In genomic region chr17:48107137-48108055, GRCh38 we compare ENCODE assay signal across 1 cellular context.
TF ChIP-seq lines count a peak whose summit lies in the region.

TSS of gene SNX11 (plus strand) at chr17:48107766. CDS start at chr17:48112044, 4,278 bp downstream.

TF ChIP-seq in HepG2, 621 proteins besides CTCF, POLR2A, EP300 and RAD21 (continued from another document and continues in another):
- TF ChIP-seq MED1 (CRISPR knock-in tag; IDR thresholded peaks at IDR 0.05) = peak; percentile 64
- peak; percentile 64 for TF ChIP-seq KLF9 (CRISPR knock-in tag; IDR thresholded peaks at IDR 0.05; ENCODE audit: low read depth)
- peak; percentile 37; the same call in 1 of the 2 replicates for TF ChIP-seq ZC3H13 (CRISPR knock-in tag; IDR thresholded peaks at IDR 0.05)
- TF ChIP-seq SRSF1 (optimal IDR thresholded peaks at IDR 0.05; ENCODE audit: low read depth, low read length) = peak; percentile 58
- no peak for TF ChIP-seq ZNF205 (CRISPR knock-in tag; IDR thresholded peaks at IDR 0.05)
- TF ChIP-seq PHF21A (CRISPR knock-in tag; IDR thresholded peaks at IDR 0.05) = peak; percentile 99
- TF ChIP-seq ZBTB10 (CRISPR knock-in tag; IDR thresholded peaks at IDR 0.05; ENCODE audit: borderline replicate concordance) = peak; percentile 10; the same call in 1 of the 2 replicates
- TF ChIP-seq ZNF160 (CRISPR knock-in tag; IDR thresholded peaks at IDR 0.05) = peak; percentile 61; the same call in 1 of the 2 replicates
- TF ChIP-seq TARDBP (CRISPR knock-in tag; IDR thresholded peaks at IDR 0.05) = peak; percentile 58; the same call in 1 of the 2 replicates
- TF ChIP-seq POGK (CRISPR knock-in tag; conservative IDR thresholded peaks at IDR 0.05) = peak; percentile 71
- peak; percentile 95 for TF ChIP-seq ZFP36L1 (CRISPR knock-in tag; IDR thresholded peaks at IDR 0.05)
- peak; percentile 73; the same call in 1 of the 2 replicates for TF ChIP-seq ARNTL (CRISPR knock-in tag; IDR thresholded peaks at IDR 0.05)
- peak; percentile 15; the same call in 1 of the 2 replicates for TF ChIP-seq ZNF580 (CRISPR knock-in tag; IDR thresholded peaks at IDR 0.05; ENCODE audit: borderline replicate concordance, low read depth)
- TF ChIP-seq ZBTB40 (IDR thresholded peaks at IDR 0.05) = no peak
- TF ChIP-seq ZBTB40 (CRISPR knock-in tag; IDR thresholded peaks at IDR 0.05) = peak; percentile 74; the same call in 1 of the 2 replicates
- TF ChIP-seq ZNF549 (CRISPR knock-in tag; IDR thresholded peaks at IDR 0.05) = 0 out of 2 replicates have a peak, but pooled peaks have one; percentile 73
- TF ChIP-seq SAP130 (CRISPR knock-in tag; IDR thresholded peaks at IDR 0.05; ENCODE audit: low read depth) = peak; percentile 97
- peak; percentile 85 for TF ChIP-seq TAF15 (IDR thresholded peaks at IDR 0.05; ENCODE audit: low read depth, low read length, poor library complexity, severe bottlenecking)
- TF ChIP-seq ZIK1 (CRISPR knock-in tag; IDR thresholded peaks at IDR 0.05; ENCODE audit: borderline replicate concordance, low read depth) = no peak
- no peak for TF ChIP-seq DDIT3 (CRISPR knock-in tag; IDR thresholded peaks at IDR 0.05)
- 0 out of 2 replicates have a peak, but pooled peaks have one; percentile 13 for TF ChIP-seq CREB3 (CRISPR knock-in tag; IDR thresholded peaks at IDR 0.05)
- TF ChIP-seq TOPORS (CRISPR knock-in tag; IDR thresholded peaks at IDR 0.05) = peak; percentile 55; the same call in 1 of the 2 replicates
- 0 out of 2 replicates have a peak, but pooled peaks have one; percentile 45 for TF ChIP-seq MXD3 (CRISPR knock-in tag; IDR thresholded peaks at IDR 0.05)
- TF ChIP-seq MYNN (CRISPR knock-in tag; IDR thresholded peaks at IDR 0.05; ENCODE audit: low read depth) = 0 out of 2 replicates have a peak, but pooled peaks have one; percentile 35
- TF ChIP-seq NONO (IDR thresholded peaks at IDR 0.05) = no peak
- TF ChIP-seq NONO (CRISPR knock-in tag; conservative IDR thresholded peaks at IDR 0.05) = peak; percentile 79
- TF ChIP-seq SSRP1 (CRISPR knock-in tag; IDR thresholded peaks at IDR 0.05) = peak; percentile 47; the same call in 1 of the 2 replicates
- peak; percentile 58; the same call in 1 of the 2 replicates for TF ChIP-seq IKZF5 (CRISPR knock-in tag; IDR thresholded peaks at IDR 0.05)
- TF ChIP-seq CAMTA2 (CRISPR knock-in tag; IDR thresholded peaks at IDR 0.05; ENCODE audit: borderline replicate concordance) = 0 out of 2 replicates have a peak, but pooled peaks have one; percentile 81
- no peak for TF ChIP-seq PCBP2 (optimal IDR thresholded peaks at IDR 0.05; ENCODE audit: low read depth, low read length, poor library complexity, severe bottlenecking)
- peak; percentile 77 for TF ChIP-seq MED8 (CRISPR knock-in tag; IDR thresholded peaks at IDR 0.05; ENCODE audit: insufficient replicate concordance)
- TF ChIP-seq ZNF18 (CRISPR knock-in tag; IDR thresholded peaks at IDR 0.05; ENCODE audit: insufficient replicate concordance) = no peak
- peak; percentile 84; the same call in 1 of the 2 replicates for TF ChIP-seq ZNF670 (CRISPR knock-in tag; IDR thresholded peaks at IDR 0.05; ENCODE audit: borderline replicate concordance)
- 0 out of 2 replicates have a peak, but pooled peaks have one; percentile 16 for TF ChIP-seq MNT (IDR thresholded peaks at IDR 0.05)
- 0 out of 2 replicates have a peak, but pooled peaks have one; percentile 34 for TF ChIP-seq ZFYVE20 (CRISPR knock-in tag; IDR thresholded peaks at IDR 0.05; ENCODE audit: borderline replicate concordance, low read depth)
